ENCODE assay signal across 8 cellular contexts in the genomic region with DNA sequence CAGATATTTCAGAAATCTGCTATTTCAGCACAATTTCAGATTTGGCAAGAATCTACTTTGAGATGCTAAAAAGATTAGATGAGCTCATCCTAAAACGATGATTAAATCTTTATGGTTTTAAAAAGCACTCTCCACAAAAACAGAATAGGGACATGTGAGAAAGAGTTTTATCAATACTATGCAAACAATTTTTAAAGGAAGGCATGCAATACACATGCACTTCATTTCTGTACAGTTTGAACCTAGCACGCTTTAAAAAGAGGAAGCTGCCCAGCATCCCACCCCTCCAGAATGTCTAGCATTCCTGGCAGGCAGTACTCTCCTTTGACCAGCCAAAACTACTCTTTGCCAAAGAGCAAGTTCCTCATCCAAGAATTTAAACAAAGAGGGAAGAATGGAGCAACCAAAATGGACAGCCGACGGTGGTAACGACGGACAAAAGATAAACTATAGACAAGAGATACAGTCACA. TPM values are rescaled to one million over a fixed set of nuclear protein-coding genes. Genes with fewer than 3 reads are reported as not detected.
A peak's percentile ranks its signal among the peaks of the same experiment; 100 is the strongest.
DNase-seq lines count a peak whose midpoint lies in the region; ATAC-seq and TF ChIP-seq lines count a peak whose summit lies in the region.

No MANE protein-coding gene starts in this region.

- H3K4me3 ChIP-seq in AG10803 (ENCODE audit: low read length) (peak overlapping the region; percentile 72), LNCaP clone FGC (ENCODE audit: low read depth, low read length) (peak overlapping the region; percentile 88)

- peak overlapping the region; percentile 99 for H3K4me3 Mint-ChIP-seq in endothelial cell (ENCODE audit: unreplicated experiment)
- peak overlapping the region; percentile 41 for H3K4me3 Mint-ChIP-seq in natural killer cell treated with Interleukin-12 subunit alpha and Interleukin-12 subunit beta and Interleukin-15 and Interleukin-18, amount 100 ng/mL, for 72 hours

- peak overlapping the region; percentile 90 for H3K27ac Mint-ChIP-seq in endothelial cell (ENCODE audit: unreplicated experiment)
- no peak overlapping the region for H3K27ac Mint-ChIP-seq in natural killer cell treated with Interleukin-12 subunit alpha and Interleukin-12 subunit beta and Interleukin-15 and Interleukin-18, amount 100 ng/mL, for 72 hours

- peaks cover 66% of the 10 kb centered on the region for H3K4me1 Mint-ChIP-seq in endothelial cell (ENCODE audit: unreplicated experiment)
- H3K4me1 Mint-ChIP-seq in natural killer cell treated with Interleukin-12 subunit alpha and Interleukin-12 subunit beta and Interleukin-15 and Interleukin-18, amount 100 ng/mL, for 72 hours (ENCODE audit: low read depth in 2 of 2): peaks cover 10 to 14% of the 10 kb centered on the region in 2 donors

- peaks cover 21% of the 10 kb centered on the region for H3K36me3 Mint-ChIP-seq in endothelial cell (ENCODE audit: low read depth, unreplicated experiment)
- H3K36me3 Mint-ChIP-seq in natural killer cell treated with Interleukin-12 subunit alpha and Interleukin-12 subunit beta and Interleukin-15 and Interleukin-18, amount 100 ng/mL, for 72 hours: peaks cover 13% of the 10 kb centered on the region

- DNase-seq in AG10803 (ENCODE audit: low read depth) (peak; percentile 80), LNCaP clone FGC (ENCODE audit: low read depth) (no peak), endothelial cell (ENCODE audit: low spot score) (no peak), NCI-H510A treated with DMSO at 0.1 percent for 48 hours (lab: John Stamatoyannopoulos, UW) (no peak), NCI-H524 treated with DMSO at 0.1 percent for 48 hours (lab: John Stamatoyannopoulos, UW) (no peak)
- no peak for DNase-seq in natural killer cell treated with Interleukin-12 subunit alpha and Interleukin-12 subunit beta and Interleukin-15 and Interleukin-18, amount 100 ng/mL, for 72 hours (ENCODE audit: low spot score)

- no peaks in the 10 kb centered on the region for H3K9me3 Mint-ChIP-seq in endothelial cell (ENCODE audit: unreplicated experiment)
- no peaks in the 10 kb centered on the region for H3K9me3 Mint-ChIP-seq in natural killer cell treated with Interleukin-12 subunit alpha and Interleukin-12 subunit beta and Interleukin-15 and Interleukin-18, amount 100 ng/mL, for 72 hours

- TF ChIP-seq CTCF in AG10803 (conservative IDR thresholded peaks at IDR 0.05; ENCODE audit: low read length) (no peak), LNCaP clone FGC (IDR thresholded peaks at IDR 0.05; ENCODE audit: control insufficient read depth, extremely low read depth, insufficient read depth) (no peak), endothelial cell (IDR thresholded peaks at IDR 0.05; ENCODE audit: unreplicated experiment) (no peak)

- no peak for ATAC-seq in natural killer cell treated with Interleukin-12 subunit alpha and Interleukin-12 subunit beta and Interleukin-15 and Interleukin-18, amount 100 ng/mL, for 72 hours
- ATAC-seq in GM18511 (IDR thresholded peaks at IDR 0.05; ENCODE audit: unreplicated experiment) (no peak), HG03457 (IDR thresholded peaks at IDR 0.05; ENCODE audit: unreplicated experiment) (no peak)

- peaks cover 11% of the 10 kb centered on the region for H3K27me3 Mint-ChIP-seq in endothelial cell (ENCODE audit: unreplicated experiment)
- peaks cover 55 to 84% of the 10 kb centered on the region in 2 donors for H3K27me3 Mint-ChIP-seq in natural killer cell treated with Interleukin-12 subunit alpha and Interleukin-12 subunit beta and Interleukin-15 and Interleukin-18, amount 100 ng/mL, for 72 hours

RNA-seq across cellular contexts. Expression of gene ARHGAP29, which starts 1.3 kb away (rescaled TPM):
- 276 TPM for total RNA-seq in endothelial cell (ENCODE audit: unreplicated experiment)
- not detected for total RNA-seq in natural killer cell treated with Interleukin-12 subunit alpha and Interleukin-12 subunit beta and Interleukin-15 and Interleukin-18, amount 100 ng/mL, for 72 hours

Comparison
In these comparisons a context has a peak if more than half of its experiments do, and no peak if none do; other contexts are left out.
1. RNA of gene ARHGAP29, which starts 1.3 kb away (total RNA-seq): 276 TPM in endothelial cell (single experiment); not detected in natural killer cell treated with Interleukin-12 subunit alpha and Interleukin-12 subunit beta and Interleukin-15 and Interleukin-18, amount 100 ng/mL, for 72 hours; every median in the first group is over 100 times any median in the second.